Comparison of ENCODE assay signal across 12 cellular contexts in genomic region chr1:6207075-6207885, GRCh38. TPM values are rescaled to one million over a fixed set of nuclear protein-coding genes. Genes with fewer than 3 reads are reported as not detected.
DNase-seq lines count a peak whose midpoint lies in the region; ATAC-seq, FAIRE-seq and TF ChIP-seq lines count a peak whose summit lies in the region.
"Had no signal": no experiment of that assay in that cellular context is flagged by ENCODE, and none has a peak within 500 bp of the region (broad histone marks: within the 10 kb centered on the region; RNA-seq: fewer than 3 reads in every experiment).

No MANE protein-coding gene starts in this region.

- no peak for DNase-seq in activated CD8-positive, alpha-beta memory T cell treated with anti-CD3 and anti-CD28 coated beads, Interleukin-2, amount 10 ng/mL, durations not matched to agents 7 days and 5 days
- no peak for DNase-seq in activated CD8-positive, alpha-beta memory T cell treated with anti-CD3 and anti-CD28 coated beads, Interleukin-2, amount 50 U/mL, for 48 hours
- DNase-seq in WERI-Rb-1 (no peak), heart left ventricle (peak in 2 of 5 donors; percentile 48 to 62), smooth muscle cell (lab: John Stamatoyannopoulos, UW; ENCODE audit: unreplicated experiment) (no peak), urothelium cell line (ENCODE audit: low spot score) (no peak), NCI-H526 treated with DMSO at 0.1 percent for 48 hours (lab: John Stamatoyannopoulos, UW) (no peak), NCI-H1048 (lab: John Stamatoyannopoulos, UW) (no peak)
- DNase-seq: effector CD8-positive, alpha-beta T cell; NCI-H748 treated with DMSO at 0.1 percent for 48 hours; stimulated activated CD4-positive, alpha-beta T cell treated with anti-CD3 and anti-CD28 coated beads, Interleukin-4, amount 100 ng/mL, for 4 hours had no signal

- no peaks in the 10 kb centered on the region for H4K20me1 ChIP-seq in smooth muscle cell (ENCODE audit: low read depth)

- intact Hi-C loops in heart left ventricle (cut with DNase I) = loop anchor here in 3 of 10 donors (5.0 to 10.0 kb wide), 2 partner anchors 35 to 152 kb away; partner anchors contain the start of gene HES3 (in 3 of the 3)

- FAIRE-seq in urothelium cell line (lab: Jason Lieb, UNC) = no peak

- H3K4me1 ChIP-seq in heart left ventricle (peaks cover 0 to 57% (median 44%) of the 10 kb centered on the region in 12 donors), smooth muscle cell (ENCODE audit: low read depth) (peaks cover 20% of the 10 kb centered on the region)

- H3K4me1 Mint-ChIP-seq in activated CD8-positive, alpha-beta memory T cell treated with anti-CD3 and anti-CD28 coated beads, Interleukin-2, amount 10 ng/mL, durations not matched to agents 7 days and 5 days = peaks cover 12% of the 10 kb centered on the region

- H3K4me2 ChIP-seq in smooth muscle cell = no peak overlapping the region

- no peaks in the 10 kb centered on the region for H3K27me3 ChIP-seq in WERI-Rb-1 (ENCODE audit: insufficient read depth, low read depth, severe bottlenecking)
- peaks cover 0 to 34% (median 0%) of the 10 kb centered on the region in 9 donors for H3K27me3 ChIP-seq in heart left ventricle
- peaks cover 3% of the 10 kb centered on the region for H3K27me3 ChIP-seq in smooth muscle cell (ENCODE audit: low read depth)

- H3K9ac ChIP-seq in smooth muscle cell (ENCODE audit: low read depth) = no peak overlapping the region

- H3K27ac Mint-ChIP-seq in activated CD8-positive, alpha-beta memory T cell treated with anti-CD3 and anti-CD28 coated beads, Interleukin-2, amount 10 ng/mL, durations not matched to agents 7 days and 5 days = no peak overlapping the region

- TF ChIP-seq CTCF in WERI-Rb-1 (IDR thresholded peaks at IDR 0.05; ENCODE audit: low read depth, low read length) (no peak), heart left ventricle (IDR thresholded peaks at IDR 0.05) (no peak), smooth muscle cell (IDR thresholded peaks at IDR 0.05; ENCODE audit: borderline replicate concordance, insufficient read depth, poor library complexity, severe bottlenecking) (no peak)

- no peaks in the 10 kb centered on the region for H3K9me3 ChIP-seq in WERI-Rb-1 (ENCODE audit: severe bottlenecking)
- H3K9me3 ChIP-seq in heart left ventricle = no peaks in the 10 kb centered on the region
- no peaks in the 10 kb centered on the region for H3K9me3 ChIP-seq in smooth muscle cell (replicated peaks; ENCODE audit: low read depth)
- H3K9me3 ChIP-seq: tibial nerve had no signal

- peak overlapping the region; percentile 71 for H3K4me3 Mint-ChIP-seq in activated CD8-positive, alpha-beta memory T cell treated with anti-CD3 and anti-CD28 coated beads, Interleukin-2, amount 10 ng/mL, durations not matched to agents 7 days and 5 days

- ATAC-seq in activated CD8-positive, alpha-beta memory T cell treated with anti-CD3 and anti-CD28 coated beads, Interleukin-2, amount 10 ng/mL, durations not matched to agents 7 days and 5 days = no peak
- peak; percentile 37 to 53 (median 42) for ATAC-seq in heart left ventricle

- H3K4me3 ChIP-seq in WERI-Rb-1 (ENCODE audit: low read depth, low read length) (peak overlapping the region; percentile 58), heart left ventricle (peak overlapping the region; percentile 47 to 80 (median 68)), smooth muscle cell (peak overlapping the region; percentile 63)

- 46 to 78% (median 69%) methylated on average over 11 to 19 of the region's 19 CpGs for WGBS in heart left ventricle, 4 donors
- WGBS in smooth muscle cell (ENCODE audit: low lambda C conversion rate) = 94% methylated on average over 19 of the region's 19 CpGs

- H3K9me3 Mint-ChIP-seq in activated CD8-positive, alpha-beta memory T cell treated with anti-CD3 and anti-CD28 coated beads, Interleukin-2, amount 10 ng/mL, durations not matched to agents 7 days and 5 days (ENCODE audit: low read depth) = no peaks in the 10 kb centered on the region

- peaks cover 13% of the 10 kb centered on the region for H3K27me3 Mint-ChIP-seq in activated CD8-positive, alpha-beta memory T cell treated with anti-CD3 and anti-CD28 coated beads, Interleukin-2, amount 10 ng/mL, durations not matched to agents 7 days and 5 days

- H3K36me3 ChIP-seq in WERI-Rb-1 (peaks cover 26% of the 10 kb centered on the region), heart left ventricle (peaks cover 0 to 25% (median 14%) of the 10 kb centered on the region in 9 donors), smooth muscle cell (ENCODE audit: low read depth) (no peaks in the 10 kb centered on the region)

- H3K79me2 ChIP-seq in smooth muscle cell (ENCODE audit: low read depth) = no peaks in the 10 kb centered on the region

- peak overlapping the region; percentile 90 for H3K27ac ChIP-seq in WERI-Rb-1
- peak overlapping the region in 11 of 12 donors; percentile 86 to 99 (median 92) for H3K27ac ChIP-seq in heart left ventricle
- H3K27ac ChIP-seq in smooth muscle cell (ENCODE audit: low read depth) = no peak overlapping the region

- no peaks in the 10 kb centered on the region for H3F3A ChIP-seq in smooth muscle cell (ENCODE audit: low read depth)

- CTCF ChIA-PET in activated CD8-positive, alpha-beta memory T cell treated with anti-CD3 and anti-CD28 coated beads, Interleukin-2, amount 10 ng/mL, durations not matched to agents 7 days and 5 days (lab: Charles Lee) = interaction anchor here (0.9 to 3.0 kb wide), 12 partner anchors 8 to 284 kb away, joined by 3 to 17 read pairs (median 4); no protein-coding TSS in a partner anchor

- no peak for TF ChIP-seq POLR2A in heart left ventricle (IDR thresholded peaks at IDR 0.05)

- peaks cover 1% of the 10 kb centered on the region for H3K36me3 Mint-ChIP-seq in activated CD8-positive, alpha-beta memory T cell treated with anti-CD3 and anti-CD28 coated beads, Interleukin-2, amount 10 ng/mL, durations not matched to agents 7 days and 5 days

- H2AFZ ChIP-seq in smooth muscle cell (ENCODE audit: low read depth) = no peak overlapping the region

RNA-seq across cellular contexts. Expression of gene RNF207, which starts 1.4 kb away (rescaled TPM):
- 10 to 100 TPM; 12.4 to 36.7 TPM for total RNA-seq in activated CD8-positive, alpha-beta memory T cell treated with anti-CD3 and anti-CD28 coated beads, Interleukin-2, amount 10 ng/mL, durations not matched to agents 7 days and 5 days
- total RNA-seq in heart left ventricle (100 to 1,000 TPM in 1 of 9 donors, 10 to 100 TPM in 8; 27.0 to 126 (median 58.2) TPM), smooth muscle cell (1.8 and 4.8 TPM in 2 replicates)
- polyA plus RNA-seq in heart left ventricle (10 to 100 TPM; 10.6 to 88.6 TPM), smooth muscle cell (2.0 and 4.0 TPM in 2 replicates)

RNA-seq across cellular contexts. Expression of gene RPL22, which starts 7.9 kb away (rescaled TPM):
- 100 to 1,000 TPM; 229 to 287 TPM for total RNA-seq in activated CD8-positive, alpha-beta memory T cell treated with anti-CD3 and anti-CD28 coated beads, Interleukin-2, amount 10 ng/mL, durations not matched to agents 7 days and 5 days
- total RNA-seq in heart left ventricle = 100 to 1,000 TPM in 7 of 9 donors, 10 to 100 TPM in 2; 63.6 to 343 (median 241) TPM
- 100 to 1,000 TPM; 198 to 353 TPM for polyA plus RNA-seq in heart left ventricle
- total RNA-seq in smooth muscle cell = 108 and 126 TPM in 2 replicates
- 108 and 117 TPM in 2 replicates for polyA plus RNA-seq in smooth muscle cell

RNA-seq across cellular contexts. Expression of gene CHD5, which starts 27.2 kb away (rescaled TPM):
- total RNA-seq in activated CD8-positive, alpha-beta memory T cell treated with anti-CD3 and anti-CD28 coated beads, Interleukin-2, amount 10 ng/mL, durations not matched to agents 7 days and 5 days = 1 to 10 TPM in 1 of 2 experiments, under 1 TPM in 1; 0.47 to 1.1 TPM
- 1 to 10 TPM in 1 of 9 donors, under 1 TPM in 6, not detected in 2; 0.07 to 1.3 (median 0.32) TPM for total RNA-seq in heart left ventricle
- under 1 TPM; 0.07 to 0.08 TPM for polyA plus RNA-seq in heart left ventricle
- 0.40 TPM in 2 replicates for total RNA-seq in smooth muscle cell
- polyA plus RNA-seq in smooth muscle cell = not detected in 2 replicates

RNA-seq across cellular contexts. Expression of gene ICMT, which starts 28.5 kb away (rescaled TPM):
- 10 to 100 TPM; 59.1 to 72.8 TPM for total RNA-seq in activated CD8-positive, alpha-beta memory T cell treated with anti-CD3 and anti-CD28 coated beads, Interleukin-2, amount 10 ng/mL, durations not matched to agents 7 days and 5 days
- total RNA-seq in heart left ventricle = 100 to 1,000 TPM in 2 of 9 donors, 10 to 100 TPM in 7; 48.7 to 102 (median 64.1) TPM
- 10 to 100 TPM; 26.8 to 61.6 TPM for polyA plus RNA-seq in heart left ventricle
- total RNA-seq in smooth muscle cell = 55.1 and 66.8 TPM in 2 replicates
- 34.7 and 36.6 TPM in 2 replicates for polyA plus RNA-seq in smooth muscle cell

RNA-seq across cellular contexts. Expression of gene HES3, which starts 36.7 kb away (rescaled TPM):
- not detected for total RNA-seq in activated CD8-positive, alpha-beta memory T cell treated with anti-CD3 and anti-CD28 coated beads, Interleukin-2, amount 10 ng/mL, durations not matched to agents 7 days and 5 days
- total RNA-seq in heart left ventricle (not detected), smooth muscle cell (not detected in 2 replicates)
- polyA plus RNA-seq in heart left ventricle (not detected), smooth muscle cell (not detected in 2 replicates)
- total RNA-seq: tibial nerve had no signal
